Comparison of ENCODE assay signal across 16 cellular contexts in genomic region chr3:148331111-148331818, GRCh38.
DNase-seq lines count a peak whose midpoint lies in the region; ATAC-seq and TF ChIP-seq lines count a peak whose summit lies in the region.
"Had no signal": no experiment of that assay in that cellular context is flagged by ENCODE, and none has a peak within 500 bp of the region (broad histone marks: within the 10 kb centered on the region; RNA-seq: fewer than 3 reads in every experiment).

No MANE protein-coding gene starts in this region.

- DNase-seq in fibroblast of peridontal ligament (ENCODE audit: extremely low read depth) (peak; percentile 20), cerebellar cortex (ENCODE audit: low spot score) (no peak), GM03348 (ENCODE audit: low spot score) (no peak), KBM-7 (no peak), Peyer's patch (no peak)
- DNase-seq: activated CD4-positive, alpha-beta T cell treated with anti-CD3 and anti-CD28 coated beads, Interleukin-2, amount 50 U/mL, for 48 hours; cerebellar nuclear complex; NCI-H1436 treated with DMSO at 0.1 percent for 48 hours; NCI-H446 treated with DMSO at 0.1 percent for 48 hours; stimulated activated CD4-positive, alpha-beta T cell treated with anti-CD3 and anti-CD28 coated beads, Interleukin-4, amount 100 ng/mL, for 4 hours had no signal

- no peak for TF ChIP-seq POLR2A in Peyer's patch (IDR thresholded peaks at IDR 0.05)

- H3K27ac ChIP-seq in Peyer's patch: no peak overlapping the region
- H3K27ac ChIP-seq: gastroesophageal sphincter, tibial nerve had no signal

- H3K27me3 ChIP-seq in Peyer's patch: no peaks in the 10 kb centered on the region
- H3K27me3 ChIP-seq: gastroesophageal sphincter, tibial nerve had no signal

- no peaks in the 10 kb centered on the region for H3K9me3 ChIP-seq in Peyer's patch
- H3K9me3 ChIP-seq: gastroesophageal sphincter, tibial nerve had no signal

- H3K4me1 ChIP-seq in Peyer's patch: no peaks in the 10 kb centered on the region
- H3K4me1 ChIP-seq: gastroesophageal sphincter had no signal

- in situ Hi-C loops in KBM-7 (cut with MboI; ENCODE audit: low pct_unique_long_range_greater_than_20kb, low sequenced_read_pairs): no loop called here

- ATAC-seq in GM18511 (IDR thresholded peaks at IDR 0.05; ENCODE audit: unreplicated experiment) (peak; percentile 65), GM21723 (IDR thresholded peaks at IDR 0.05; ENCODE audit: unreplicated experiment) (peak; percentile 71), HG03469 (IDR thresholded peaks at IDR 0.05; ENCODE audit: unreplicated experiment) (peak; percentile 72)
- ATAC-seq: gastroesophageal sphincter, Panc1 had no signal

- TF ChIP-seq CTCF in Peyer's patch (IDR thresholded peaks at IDR 0.05): no peak

- no peaks in the 10 kb centered on the region for H3K36me3 ChIP-seq in Peyer's patch
- H3K36me3 ChIP-seq: gastroesophageal sphincter, tibial nerve had no signal

- H3K4me3 ChIP-seq in Peyer's patch: no peak overlapping the region
- H3K4me3 ChIP-seq: gastroesophageal sphincter, tibial nerve had no signal
